16 cellular contexts compared by ENCODE assay signal in the genomic region with DNA sequence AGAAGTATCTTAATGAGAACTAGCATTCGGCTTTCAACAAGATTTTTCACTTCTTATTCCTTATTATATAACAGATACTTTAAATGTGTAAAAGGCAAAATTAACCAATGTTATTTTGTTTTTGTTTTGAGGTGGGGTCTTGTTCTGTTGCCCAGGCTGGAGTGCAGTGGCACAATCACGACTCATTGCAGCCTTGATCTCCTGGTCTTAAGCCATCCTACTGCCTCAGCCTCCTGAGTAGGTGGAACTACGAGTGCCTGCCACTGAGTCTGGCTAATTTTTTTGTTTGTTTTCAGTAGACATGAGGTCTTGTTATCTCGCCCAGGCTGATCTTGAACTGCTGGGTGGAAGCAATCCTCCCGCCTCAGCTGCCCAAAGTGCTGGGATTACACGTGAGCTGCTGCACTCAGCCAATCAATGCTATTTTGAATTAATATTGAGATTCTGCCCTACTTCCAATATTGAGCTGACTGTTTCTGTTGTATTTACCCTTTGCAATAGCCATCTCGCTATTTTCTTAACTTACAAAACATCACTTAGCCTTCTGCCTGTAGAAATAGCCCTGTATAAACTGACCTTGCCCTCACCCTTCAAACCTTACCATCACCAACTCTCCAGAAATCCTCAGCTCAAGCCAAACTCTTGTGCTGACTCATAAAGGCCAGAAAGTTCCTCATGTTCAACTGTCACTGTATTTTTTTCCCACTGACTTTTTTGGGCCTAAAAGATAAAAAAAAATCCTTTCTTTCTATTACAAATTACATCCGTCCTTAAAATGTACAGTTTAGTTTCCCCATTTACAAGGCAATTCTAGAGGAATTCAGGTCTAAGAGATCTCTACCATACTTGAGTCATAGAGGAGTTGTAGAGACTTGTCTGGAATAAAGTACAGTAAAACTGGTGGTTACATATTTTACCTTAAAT.
A peak's percentile ranks its signal among the peaks of the same experiment; 100 is the strongest.
DNase-seq lines count a peak whose midpoint lies in the region; ATAC-seq, FAIRE-seq and TF ChIP-seq lines count a peak whose summit lies in the region.
"Had no signal": no experiment of that assay in that cellular context is flagged by ENCODE, and none has a peak within 500 bp of the region (broad histone marks: within the 10 kb centered on the region; RNA-seq: fewer than 3 reads in every experiment).

No MANE protein-coding gene starts in this region.

- WGBS in pancreas, 2 donors: 74 to 84% methylated on average over 8 of the region's 8 CpGs

- DNase-seq in NB4 (ENCODE audit: low read depth) (peak; percentile 39), brain pericyte (ENCODE audit: low read depth, low spot score) (peak; percentile 69), left lung (no peak), frontal cortex (ENCODE audit: low spot score in 2 of 2) (no peak), mucosa of gallbladder (ENCODE audit: low spot score) (no peak), GOT3 (lab: John Stamatoyannopoulos, UW) (no peak), pancreas (no peak)
- DNase-seq: activated CD8-positive, alpha-beta memory T cell treated with anti-CD3 and anti-CD28 coated beads, Interleukin-2, amount 50 U/mL, for 48 hours; body of pancreas; CD4-positive, alpha-beta memory T cell; foreskin melanocyte; left ventricle myocardium superior; NCI-H69; trophoblast cell had no signal

- H3K27ac ChIP-seq in C4-2B (peak overlapping the region; percentile 29; the same call in 1 of the 2 replicates), left lung (no peak overlapping the region), pancreas (no peak overlapping the region)
- H3K27ac ChIP-seq: body of pancreas had no signal

- peak; percentile 63 for ATAC-seq in left lung
- ATAC-seq in pancreas: no peak
- ATAC-seq: body of pancreas, left ventricle myocardium superior had no signal

- TF ChIP-seq CTCF in C4-2B (conservative IDR thresholded peaks at IDR 0.05) (no peak), NB4 (IDR thresholded peaks at IDR 0.05; ENCODE audit: low read depth, low read length) (no peak), left lung (IDR thresholded peaks at IDR 0.05) (no peak), pancreas (IDR thresholded peaks at IDR 0.05) (no peak)

- FAIRE-seq in frontal cortex (lab: Jason Lieb, UNC) (no peak), pancreas (lab: Jason Lieb, UNC) (no peak)
- FAIRE-seq: GM19239 had no signal

- H3K27me3 ChIP-seq in left lung (no peaks in the 10 kb centered on the region), pancreas (no peaks in the 10 kb centered on the region)
- H3K27me3 ChIP-seq: body of pancreas had no signal

- H3K9me3 ChIP-seq in left lung (no peaks in the 10 kb centered on the region), pancreas (no peaks in the 10 kb centered on the region)
- H3K9me3 ChIP-seq: body of pancreas had no signal

- TF ChIP-seq POLR2A in NB4 (IDR thresholded peaks at IDR 0.05; ENCODE audit: extremely low read depth, insufficient read length): no peak

- no peaks in the 10 kb centered on the region for H3K4me1 ChIP-seq in left lung
- H3K4me1 ChIP-seq in pancreas: peaks cover 0 to 3% (median 0%) of the 10 kb centered on the region in 3 donors
- H3K4me1 ChIP-seq: body of pancreas had no signal

- H3K36me3 ChIP-seq in left lung (no peaks in the 10 kb centered on the region), pancreas (no peaks in the 10 kb centered on the region)

- intact Hi-C loops in left lung (cut with DNase I): no loop called here
- intact Hi-C loops in pancreas (cut with DNase I): no loop called here

- H3K4me3 ChIP-seq in NB4 (ENCODE audit: low read depth, low read length) (no peak overlapping the region), left lung (no peak overlapping the region), pancreas (no peak overlapping the region)
- H3K4me3 ChIP-seq: body of pancreas had no signal

Comparison
In these comparisons a context has a peak if more than half of its experiments do, and no peak if none do; other contexts are left out.
1. DNase-seq: peak in NB4 (single experiment) and brain pericyte (single experiment); none in left lung (0 of 2), frontal cortex (0 of 2), mucosa of gallbladder (single experiment), GOT3 (single experiment) and pancreas (0 of 6).